In the genomic region with DNA sequence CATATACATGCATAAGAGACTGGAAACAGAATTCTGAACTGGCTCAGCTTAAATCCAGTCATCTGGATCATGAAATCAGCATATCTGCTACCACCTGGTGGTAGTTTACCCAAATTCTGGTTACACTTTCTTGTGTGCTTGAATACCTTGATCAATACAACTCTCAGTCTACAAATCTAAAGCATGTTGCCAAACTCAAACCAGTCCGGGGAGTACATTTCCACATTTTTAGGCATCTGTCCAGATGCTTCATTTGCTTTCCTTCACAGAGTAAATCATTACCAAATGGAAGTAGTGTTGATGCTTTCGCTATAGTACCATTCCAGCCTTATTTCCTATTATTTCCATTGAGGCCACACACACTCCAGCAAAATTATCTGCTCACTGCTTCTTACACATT, we compare ENCODE assay signal across 8 cellular contexts.
A peak's percentile ranks its signal among the peaks of the same experiment; 100 is the strongest.
DNase-seq lines count a peak whose midpoint lies in the region; ATAC-seq and TF ChIP-seq lines count a peak whose summit lies in the region.

No MANE protein-coding gene starts in this region.

- no peak overlapping the region for H3K9ac ChIP-seq in SK-N-SH

- no peaks in the 10 kb centered on the region for H3K27me3 Mint-ChIP-seq in stimulated activated naive CD8-positive, alpha-beta T cell treated with anti-CD3 and anti-CD28 coated beads, Interleukin-15, amount 100 ng/mL, for 72 hours
- peaks cover 0 to 5% (median 0%) of the 10 kb centered on the region in 5 donors for H3K27me3 Mint-ChIP-seq in naive thymus-derived CD4-positive, alpha-beta T cell

- H3K36me3 Mint-ChIP-seq in naive thymus-derived CD4-positive, alpha-beta T cell = no peaks in the 10 kb centered on the region

- intact Hi-C loops in naive thymus-derived CD4-positive, alpha-beta T cell (cut with micrococcal nuclease) = no loop called here
- intact Hi-C loops in aorta (cut with DNase I) = no loop called here

- no peak overlapping the region for H3K4me3 Mint-ChIP-seq in stimulated activated naive CD8-positive, alpha-beta T cell treated with anti-CD3 and anti-CD28 coated beads, Interleukin-15, amount 100 ng/mL, for 72 hours
- no peak overlapping the region for H3K4me3 Mint-ChIP-seq in naive thymus-derived CD4-positive, alpha-beta T cell

- POLR2A ChIA-PET in SK-N-SH (lab: Yijun Ruan, JAX) = no interaction called here
- POLR2A ChIA-PET in naive thymus-derived CD4-positive, alpha-beta T cell (lab: Charles Lee) = no interaction called here

- 0% methylated on average over 2 of the region's 2 CpGs for WGBS in SK-N-SH (ENCODE audit: low lambda C conversion rate)
- WGBS in aorta, 2 donors = 7 to 10% methylated on average over 2 of the region's 2 CpGs

- H3K27ac Mint-ChIP-seq in stimulated activated naive CD8-positive, alpha-beta T cell treated with anti-CD3 and anti-CD28 coated beads, Interleukin-15, amount 100 ng/mL, for 72 hours = no peak overlapping the region
- no peak overlapping the region for H3K27ac Mint-ChIP-seq in naive thymus-derived CD4-positive, alpha-beta T cell

- H3K36me3 ChIP-seq in SK-N-SH (replicated peaks in 1 of 2; ENCODE audit: control insufficient read depth in 1 of 2, insufficient read depth in 2 of 2, low read length in 1 of 2) = no peaks in the 10 kb centered on the region
- H3K36me3 ChIP-seq in kidney epithelial cell (ENCODE audit: control insufficient read depth, insufficient read depth, low read length) = no peaks in the 10 kb centered on the region
- H3K36me3 ChIP-seq in naive thymus-derived CD4-positive, alpha-beta T cell (ENCODE audit: control insufficient read depth in 2 of 3, insufficient read depth in 3 of 3, low read length in 3 of 3) = no peaks in the 10 kb centered on the region
- no peaks in the 10 kb centered on the region for H3K36me3 ChIP-seq in aorta (ENCODE audit: control insufficient read depth in 1 of 2, insufficient read depth in 2 of 2, low read length in 1 of 2)

- no peaks in the 10 kb centered on the region for H3F3A ChIP-seq in SK-N-SH (replicated peaks; ENCODE audit: insufficient read depth)

- H3K27me3 ChIP-seq in SK-N-SH (ENCODE audit: insufficient read depth) (no peaks in the 10 kb centered on the region; the same call in 1 of the 2 replicates), kidney epithelial cell (ENCODE audit: control insufficient read depth, insufficient read depth, low read length) (no peaks in the 10 kb centered on the region), aorta (ENCODE audit: control insufficient read depth in 1 of 2, insufficient read depth in 2 of 2, low read length in 1 of 2) (no peaks in the 10 kb centered on the region)
- H3K27me3 ChIP-seq in naive thymus-derived CD4-positive, alpha-beta T cell (ENCODE audit: control insufficient read depth in 2 of 2, insufficient read depth in 2 of 2, low read length in 2 of 2) = no peaks in the 10 kb centered on the region

- no peaks in the 10 kb centered on the region for H3K79me2 ChIP-seq in SK-N-SH (ENCODE audit: insufficient read depth)

- no peak overlapping the region for H3K27ac ChIP-seq in SK-N-SH (ENCODE audit: low read depth in 2 of 2, low read length in 1 of 2)
- no peak overlapping the region for H3K27ac ChIP-seq in naive thymus-derived CD4-positive, alpha-beta T cell (ENCODE audit: low read depth, low read length)
- H3K27ac ChIP-seq in aorta (ENCODE audit: low read depth in 1 of 2, low read length in 2 of 2) = no peak overlapping the region

- TF ChIP-seq CTCF in SK-N-SH (IDR thresholded peaks at IDR 0.05) (peak; percentile 28; the same call in 1 of the 2 replicates), kidney epithelial cell (IDR thresholded peaks at IDR 0.05; ENCODE audit: insufficient read depth, low read length, poor library complexity, severe bottlenecking) (peak; percentile 18)

- ATAC-seq in stimulated activated naive CD8-positive, alpha-beta T cell treated with anti-CD3 and anti-CD28 coated beads, Interleukin-15, amount 100 ng/mL, for 72 hours = no peak
- ATAC-seq in naive thymus-derived CD4-positive, alpha-beta T cell = no peak
- no peak for ATAC-seq in aorta (ENCODE audit: low FRiP score)

- peak; percentile 51 for TF ChIP-seq RAD21 in SK-N-SH (IDR thresholded peaks at IDR 0.05; ENCODE audit: low read length)

- H3K9me2 ChIP-seq in SK-N-SH = no peaks in the 10 kb centered on the region

- H3K4me3 ChIP-seq in SK-N-SH (ENCODE audit: low read depth in 2 of 2, low read length in 1 of 2) = no peak overlapping the region
- H3K4me3 ChIP-seq in kidney epithelial cell (ENCODE audit: low read depth, low read length) = no peak overlapping the region
- H3K4me3 ChIP-seq in naive thymus-derived CD4-positive, alpha-beta T cell (ENCODE audit: low read length) = no peak overlapping the region
- H3K4me3 ChIP-seq in aorta (ENCODE audit: low read length in 2 of 2) = no peak overlapping the region

- no peak overlapping the region for H2AFZ ChIP-seq in SK-N-SH (ENCODE audit: low read depth)

- CTCF ChIA-PET in SK-N-SH (lab: Yijun Ruan, JAX) = interaction anchor here (0.6 to 1.2 kb wide), 5 partner anchors 11 to 489 kb away, joined by 3 to 4 read pairs (median 3); no protein-coding TSS in a partner anchor
- CTCF ChIA-PET in naive thymus-derived CD4-positive, alpha-beta T cell (lab: Charles Lee) = no interaction called here

- no peaks in the 10 kb centered on the region for H3K9me3 Mint-ChIP-seq in stimulated activated naive CD8-positive, alpha-beta T cell treated with anti-CD3 and anti-CD28 coated beads, Interleukin-15, amount 100 ng/mL, for 72 hours
- peaks cover 0 to 4% (median 0%) of the 10 kb centered on the region in 11 donors for H3K9me3 Mint-ChIP-seq in naive thymus-derived CD4-positive, alpha-beta T cell

- no peak overlapping the region for H3K4me2 ChIP-seq in SK-N-SH

- DNase-seq in COLO829 (ENCODE audit: low spot score) (peak; percentile 70), H4 (ENCODE audit: low spot score) (peak; percentile 34), SK-N-SH (peak; percentile 8), kidney epithelial cell (ENCODE audit: low read depth) (no peak), aorta (no peak)
- DNase-seq in activated naive CD4-positive, alpha-beta T cell treated with anti-CD3 and anti-CD28 coated beads, Interleukin-2, amount 50 U/mL, for 16 hours = no peak
- DNase-seq in stimulated activated naive CD8-positive, alpha-beta T cell treated with anti-CD3 and anti-CD28 coated beads, Interleukin-15, amount 100 ng/mL, for 72 hours = no peak
- DNase-seq in naive thymus-derived CD4-positive, alpha-beta T cell = no peak

- H3K9me3 ChIP-seq in SK-N-SH = no peaks in the 10 kb centered on the region
- H3K9me3 ChIP-seq in naive thymus-derived CD4-positive, alpha-beta T cell (ENCODE audit: control insufficient read depth in 2 of 3, low read length in 3 of 3) = no peaks in the 10 kb centered on the region
- H3K9me3 ChIP-seq in aorta (ENCODE audit: control insufficient read depth, low read length) = peaks cover 2% of the 10 kb centered on the region

- H3K4me1 Mint-ChIP-seq in stimulated activated naive CD8-positive, alpha-beta T cell treated with anti-CD3 and anti-CD28 coated beads, Interleukin-15, amount 100 ng/mL, for 72 hours = no peaks in the 10 kb centered on the region
- no peaks in the 10 kb centered on the region for H3K4me1 Mint-ChIP-seq in naive thymus-derived CD4-positive, alpha-beta T cell

- no peaks in the 10 kb centered on the region for H4K20me1 ChIP-seq in SK-N-SH (ENCODE audit: insufficient read depth)

- TF ChIP-seq EP300 in SK-N-SH (IDR thresholded peaks at IDR 0.05; ENCODE audit: borderline replicate concordance in 1 of 2, low read depth in 1 of 2, low read length in 1 of 2) = no peak

- H3K4me1 ChIP-seq in SK-N-SH (ENCODE audit: control insufficient read depth in 1 of 2, insufficient read depth in 2 of 2, low read depth in 1 of 2, low read length in 1 of 2) (no peaks in the 10 kb centered on the region), aorta (ENCODE audit: control insufficient read depth in 1 of 2, insufficient read depth in 2 of 2, low read length in 2 of 2) (no peaks in the 10 kb centered on the region)
- H3K4me1 ChIP-seq in naive thymus-derived CD4-positive, alpha-beta T cell (ENCODE audit: control insufficient read depth in 2 of 2, insufficient read depth in 2 of 2, low read length in 2 of 2) = no peaks in the 10 kb centered on the region

TF ChIP-seq in SK-N-SH, 30 proteins besides CTCF, POLR2A, EP300 and RAD21:
- TF ChIP-seq SIN3A (IDR thresholded peaks at IDR 0.05; ENCODE audit: borderline replicate concordance, low read depth, low read length) (no peak), SMC3 (IDR thresholded peaks at IDR 0.05; ENCODE audit: low read depth, low read length) (0 out of 2 replicates have a peak, but pooled peaks have one; percentile 6)

Comparison
In these comparisons a context has a peak if more than half of its experiments do, and no peak if none do; other contexts are left out.
1. DNase-seq: peak in COLO829 (single experiment), H4 (single experiment) and SK-N-SH (single experiment); none in kidney epithelial cell (single experiment), activated naive CD4-positive, alpha-beta T cell treated with anti-CD3 and anti-CD28 coated beads, Interleukin-2, amount 50 U/mL, for 16 hours (single experiment), stimulated activated naive CD8-positive, alpha-beta T cell treated with anti-CD3 and anti-CD28 coated beads, Interleukin-15, amount 100 ng/mL, for 72 hours (0 of 2), naive thymus-derived CD4-positive, alpha-beta T cell (0 of 9) and aorta (0 of 2).